ENCODE assay signal across 25 cellular contexts in genomic region chr18:989423-989822, GRCh38.
"Had no signal": no experiment of that assay in that cellular context is flagged by ENCODE, and none has a peak within 500 bp of the region (broad histone marks: within the 10 kb centered on the region; RNA-seq: fewer than 3 reads in every experiment).

No MANE protein-coding gene starts in this region.

- H3K36me3 ChIP-seq: colonic mucosa, esophagus squamous epithelium, gastrocnemius medialis, heart right ventricle, lower lobe of right lung had no signal

- H3K27ac ChIP-seq: colonic mucosa, epithelial cell of prostate, esophagus squamous epithelium, gastrocnemius medialis, lower lobe of right lung had no signal

- FAIRE-seq: endometrium, islet of Langerhans, kidney had no signal

- H3K9me3 ChIP-seq: colonic mucosa, esophagus squamous epithelium, gastrocnemius medialis, lower lobe of right lung had no signal

- H3K4me1 ChIP-seq: colonic mucosa, esophagus squamous epithelium, gastrocnemius medialis, lower lobe of right lung had no signal

- DNase-seq: colonic mucosa; cortex of kidney; effector CD8-positive, alpha-beta T cell; effector memory CD8-positive, alpha-beta T cell; esophagus squamous epithelium; foreskin fibroblast; foreskin melanocyte; gastrocnemius medialis; glutamatergic neuron; head of caudate nucleus; heart right ventricle; hippocampal formation; kidney; kidney glomerular epithelial cell; left colon; left ventricle myocardium superior; lower lobe of right lung; mesenchymal stem cell; mucosa of descending colon; naive B cell had no signal

- H3K4me3 ChIP-seq: colonic mucosa, esophagus squamous epithelium, gastrocnemius medialis, heart right ventricle, lower lobe of right lung, mucosa of descending colon had no signal

- H3K27me3 ChIP-seq: colonic mucosa, esophagus squamous epithelium, gastrocnemius medialis, heart right ventricle had no signal

- ATAC-seq: effector memory CD8-positive, alpha-beta T cell; esophagus mucosa; gastrocnemius medialis; left colon; left lobe of liver; left ventricle myocardium superior; lower lobe of right lung; mucosa of descending colon had no signal
